21 cellular contexts compared by ENCODE assay signal in genomic region chr3:38110314-38111050, GRCh38. TPM values are rescaled to one million over a fixed set of nuclear protein-coding genes. Genes with fewer than 3 reads are reported as not detected.
DNase-seq lines count a peak whose midpoint lies in the region; FAIRE-seq and TF ChIP-seq lines count a peak whose summit lies in the region.
"Had no signal": no experiment of that assay in that cellular context is flagged by ENCODE, and none has a peak within 500 bp of the region (broad histone marks: within the 10 kb centered on the region; RNA-seq: fewer than 3 reads in every experiment).

No MANE protein-coding gene starts in this region.

- intact Hi-C loops in spleen (cut with DNase I; ENCODE audit: low total_unique reads) = no loop called here

- TF ChIP-seq CTCF in Peyer's patch (IDR thresholded peaks at IDR 0.05) (no peak), spleen (IDR thresholded peaks at IDR 0.05 in 8 of 11, conservative IDR thresholded peaks at IDR 0.05 in 3 of 11) (no peak)

- in situ Hi-C loops in G401 (cut with HindIII; ENCODE audit: low sequenced_read_pairs) = no loop called here

- H3K27ac ChIP-seq in Peyer's patch (no peak overlapping the region), spleen (no peak overlapping the region)
- H3K27ac ChIP-seq: SJCRH30 had no signal

- H3K36me3 ChIP-seq in Peyer's patch (no peaks in the 10 kb centered on the region), spleen (peaks cover 0 to 4% (median 0%) of the 10 kb centered on the region in 6 donors)
- H3K36me3 ChIP-seq: BE2C, SJCRH30 had no signal

- peaks cover 0 to 4% (median 0%) of the 10 kb centered on the region in 4 donors for H3K4me1 ChIP-seq in Peyer's patch
- peaks cover 0 to 39% (median 7%) of the 10 kb centered on the region in 6 donors for H3K4me1 ChIP-seq in spleen
- H3K4me1 ChIP-seq: BE2C, SJCRH30 had no signal

- H3K4me3 ChIP-seq in Peyer's patch = no peak overlapping the region
- H3K4me3 ChIP-seq in spleen = no peak overlapping the region
- H3K4me3 ChIP-seq: GM12878, SJCRH30 had no signal

- H3K27me3 ChIP-seq in Peyer's patch = no peaks in the 10 kb centered on the region
- no peaks in the 10 kb centered on the region for H3K27me3 ChIP-seq in spleen (replicated peaks in 1 of 7)
- H3K27me3 ChIP-seq: BE2C, SJCRH30 had no signal

- DNase-seq in GM12891 (ENCODE audit: insufficient read length, low spot score) (no peak), Peyer's patch (peak in 2 of 3 donors; percentile 27 to 32), mesenteric fat pad (ENCODE audit: low spot score) (peak; percentile 77), spleen (peak; percentile 38), G401 (ENCODE audit: low spot score) (no peak), COR-L47 (lab: John Stamatoyannopoulos, UW) (no peak), NK-92 (lab: John Stamatoyannopoulos, UW; ENCODE audit: unreplicated experiment) (no peak)
- DNase-seq: BE2C; CD4-positive, CD25-positive, alpha-beta regulatory T cell; DMS153; GOT3; Karpas-422; NCI-H1048; NCI-H1436; NCI-H1930; NCI-H345; NCI-H524 treated with DMSO at 0.1 percent for 48 hours; PC-3; SJCRH30 had no signal

- peak; percentile 80 for FAIRE-seq in GM12891 (lab: Jason Lieb, UNC)
- FAIRE-seq: A204.1, GM12878 had no signal

- 82 to 93% (median 90%) methylated on average over 6 of the region's 6 CpGs for WGBS in spleen, 5 donors

- H3K9me3 ChIP-seq in Peyer's patch = no peaks in the 10 kb centered on the region
- H3K9me3 ChIP-seq in spleen = peaks cover 0 to 9% (median 5%) of the 10 kb centered on the region in 8 donors
- H3K9me3 ChIP-seq: BE2C, SJCRH30 had no signal

- TF ChIP-seq POLR2A in GM12891 (IDR thresholded peaks at IDR 0.05; ENCODE audit: low read depth, low read length) (no peak), Peyer's patch (IDR thresholded peaks at IDR 0.05) (no peak), spleen (IDR thresholded peaks at IDR 0.05) (no peak)

TF ChIP-seq in GM12891, 5 proteins besides CTCF, POLR2A, EP300 and RAD21:
- TF ChIP-seq POU2F2 (IDR thresholded peaks at IDR 0.05; ENCODE audit: low read depth, low read length) (no peak), PAX5 (IDR thresholded peaks at IDR 0.05; ENCODE audit: insufficient read depth, low read length, severe bottlenecking) (no peak), POLR2AphosphoS5 (IDR thresholded peaks at IDR 0.05; ENCODE audit: low read depth, low read length) (no peak), TAF1 (IDR thresholded peaks at IDR 0.05; ENCODE audit: low read depth, low read length) (no peak), SPI1 (IDR thresholded peaks at IDR 0.05; ENCODE audit: low read depth, low read length) (no peak)

RNA-seq across cellular contexts. Expression of gene ACAA1, which starts 26.4 kb away (rescaled TPM):
- 50.4 TPM for polyA plus RNA-seq in GM12891 (2012; ENCODE audit: low read depth, missing spikeins)
- total RNA-seq in Peyer's patch = 100 to 1,000 TPM; 123 to 324 (median 186) TPM
- total RNA-seq in mesenteric fat pad = 67.6 TPM
- 100 to 1,000 TPM in 2 of 7 donors, 10 to 100 TPM in 5; 77.5 to 120 (median 88.0) TPM for total RNA-seq in spleen
- 10 to 100 TPM; 68.4 to 79.3 (median 73.9) TPM for polyA plus RNA-seq in spleen
- 52.7 and 58.6 TPM in 2 replicates for total RNA-seq in G401 (2014; rRNA removed; shearing (Covaris generic))

RNA-seq across cellular contexts. Expression of gene MYD88, which starts 28.0 kb away (rescaled TPM):
- 43.8 TPM for polyA plus RNA-seq in GM12891 (2012; ENCODE audit: low read depth, missing spikeins)
- 10 to 100 TPM; 41.8 to 82.7 (median 73.8) TPM for total RNA-seq in Peyer's patch
- 40.0 TPM for total RNA-seq in mesenteric fat pad
- 100 to 1,000 TPM in 2 of 7 donors, 10 to 100 TPM in 5; 69.8 to 146 (median 90.9) TPM for total RNA-seq in spleen
- polyA plus RNA-seq in spleen = 10 to 100 TPM; 38.8 to 53.3 (median 41.1) TPM
- total RNA-seq in G401 (2014; rRNA removed; shearing (Covaris generic)) = 0.06 TPM in 1 of 2 replicates, not detected in the other

RNA-seq across cellular contexts. Expression of gene OXSR1, which starts 54.9 kb away (rescaled TPM):
- 27.1 TPM for polyA plus RNA-seq in GM12891 (2012; ENCODE audit: low read depth, missing spikeins)
- total RNA-seq in Peyer's patch = 10 to 100 TPM; 17.3 to 49.7 (median 28.7) TPM
- 51.8 TPM for total RNA-seq in mesenteric fat pad
- total RNA-seq in spleen = 10 to 100 TPM; 28.6 to 45.0 (median 33.4) TPM
- 10 to 100 TPM in 1 of 3 donors, 1 to 10 TPM in 2; 9.3 to 12.4 (median 9.7) TPM for polyA plus RNA-seq in spleen
- 24.5 and 28.9 TPM in 2 replicates for total RNA-seq in G401 (2014; rRNA removed; shearing (Covaris generic))

Comparison
In these comparisons a context has a peak if more than half of its experiments do, and no peak if none do; other contexts are left out.
1. DNase-seq: peak in Peyer's patch (2 of 3), mesenteric fat pad (single experiment) and spleen (single experiment); none in GM12891 (single experiment), G401 (single experiment), COR-L47 (single experiment) and NK-92 (single experiment).
2. RNA of gene MYD88, which starts 28.0 kb away (total RNA-seq): 69.8 to 146 TPM in spleen, 41.8 to 82.7 TPM in Peyer's patch and 40.0 TPM in mesenteric fat pad (single experiment); 0.06 TPM in G401; every median in the first group is over 10 times any median in the second.